Comparison of ENCODE assay signal across 13 cellular contexts in the genomic region with DNA sequence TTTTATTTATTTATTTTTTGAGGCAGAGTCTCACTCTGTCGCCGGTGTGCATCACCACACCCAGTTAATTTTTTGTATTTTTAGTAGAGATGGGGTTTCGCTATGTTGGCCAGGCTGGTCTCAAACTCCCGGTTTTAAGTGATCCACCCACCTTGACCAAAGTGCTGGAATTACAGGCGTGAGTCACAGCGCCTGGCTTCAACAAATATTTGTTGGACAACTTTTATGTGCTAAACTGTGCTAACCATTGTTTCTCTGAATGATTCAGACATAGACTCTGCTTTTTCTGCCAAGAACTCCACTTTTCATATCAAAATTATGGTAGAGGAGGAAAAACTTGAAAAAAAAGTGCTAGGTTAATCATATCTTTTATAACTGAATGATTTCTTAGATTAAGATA. TPM values are rescaled to one million over a fixed set of nuclear protein-coding genes. Genes with fewer than 3 reads are reported as not detected.
DNase-seq lines count a peak whose midpoint lies in the region; ATAC-seq, FAIRE-seq and TF ChIP-seq lines count a peak whose summit lies in the region.
"Had no signal": no experiment of that assay in that cellular context is flagged by ENCODE, and none has a peak within 500 bp of the region (broad histone marks: within the 10 kb centered on the region; RNA-seq: fewer than 3 reads in every experiment).

No MANE protein-coding gene starts in this region.

- POLR2A ChIA-PET in activated CD4-positive, alpha-beta T cell treated with anti-CD3 and anti-CD28 coated beads for 36 hours (lab: Charles Lee), result no interaction called here

- H3K9me3 ChIP-seq in RWPE2 (ENCODE audit: severe bottlenecking), result no peaks in the 10 kb centered on the region
- H3K9me3 ChIP-seq: Peyer's patch, suprapubic skin had no signal

- TF ChIP-seq CTCF in RWPE2 (IDR thresholded peaks at IDR 0.05; ENCODE audit: poor library complexity, severe bottlenecking), result no peak
- no peak for TF ChIP-seq CTCF in fibroblast of villous mesenchyme (IDR thresholded peaks at IDR 0.05; ENCODE audit: insufficient read depth, low read depth, low read length)

- no peak for TF ChIP-seq POLR2A in H54 (IDR thresholded peaks at IDR 0.05; ENCODE audit: low read depth, low read length)

- FAIRE-seq in H54 (lab: Jason Lieb, UNC), result peak; percentile 52
- FAIRE-seq: K562 had no signal

- DNase-seq in H54 (ENCODE audit: insufficient read length, low spot score) (no peak), RWPE2 (ENCODE audit: low spot score) (no peak), fibroblast of villous mesenchyme (ENCODE audit: low read depth) (peak; percentile 49), skeletal muscle cell (ENCODE audit: low read depth) (peak; percentile 47), H7 (no peak), NOMO-1 (lab: John Stamatoyannopoulos, UW; ENCODE audit: unreplicated experiment in 2 of 2) (no peak)
- no peak for DNase-seq in activated CD4-positive, alpha-beta T cell treated with anti-CD3 and anti-CD28 coated beads for 36 hours
- DNase-seq: H9 had no signal

- peaks cover 38% of the 10 kb centered on the region for H3K4me1 Mint-ChIP-seq in activated CD4-positive, alpha-beta T cell treated with anti-CD3 and anti-CD28 coated beads for 36 hours

- intact Hi-C loops in activated CD4-positive, alpha-beta T cell treated with anti-CD3 and anti-CD28 coated beads for 36 hours (cut with DNase I, micrococcal nuclease), result loop anchor here in 1 of 2 experiments (2.0 kb wide), 1 partner anchor 119 kb away; no protein-coding TSS in a partner anchor

- no peaks in the 10 kb centered on the region for H3K36me3 Mint-ChIP-seq in activated CD4-positive, alpha-beta T cell treated with anti-CD3 and anti-CD28 coated beads for 36 hours (ENCODE audit: low read depth)
- H3K36me3 Mint-ChIP-seq: activated naive CD4-positive, alpha-beta T cell treated with anti-CD3 and anti-CD28 coated beads, Interleukin-2, amount 50 U/mL, for 72 hours had no signal

- ATAC-seq in RWPE2 (ENCODE audit: low read depth), result peak; percentile 98
- ATAC-seq in HG02571 (IDR thresholded peaks at IDR 0.05; ENCODE audit: unreplicated experiment), result no peak
- ATAC-seq in activated CD4-positive, alpha-beta T cell treated with anti-CD3 and anti-CD28 coated beads for 36 hours, result no peak

- no peak overlapping the region for H3K4me3 Mint-ChIP-seq in activated CD4-positive, alpha-beta T cell treated with anti-CD3 and anti-CD28 coated beads for 36 hours
- H3K4me3 Mint-ChIP-seq: H9 had no signal

- H3K9me3 Mint-ChIP-seq in activated CD4-positive, alpha-beta T cell treated with anti-CD3 and anti-CD28 coated beads for 36 hours (ENCODE audit: low read depth), result no peaks in the 10 kb centered on the region
- H3K9me3 Mint-ChIP-seq: activated naive CD4-positive, alpha-beta T cell treated with anti-CD3 and anti-CD28 coated beads, Interleukin-2, amount 50 U/mL, for 72 hours; H9 had no signal

- peaks cover 4% of the 10 kb centered on the region for H3K27me3 Mint-ChIP-seq in activated CD4-positive, alpha-beta T cell treated with anti-CD3 and anti-CD28 coated beads for 36 hours

- CTCF ChIA-PET in activated CD4-positive, alpha-beta T cell treated with anti-CD3 and anti-CD28 coated beads for 36 hours (lab: Charles Lee), result interaction anchor here (0.7 to 3.6 kb wide), 8 partner anchors 28 to 172 kb away, joined by 3 to 20 read pairs (median 3); no protein-coding TSS in a partner anchor

- H3K27ac ChIP-seq in RWPE2 (ENCODE audit: poor library complexity, severe bottlenecking), result peak overlapping the region; percentile 40
- H3K27ac ChIP-seq: Peyer's patch, suprapubic skin had no signal

- H3K27me3 ChIP-seq in RWPE2 (ENCODE audit: insufficient read depth, poor library complexity, severe bottlenecking), result no peaks in the 10 kb centered on the region
- no peaks in the 10 kb centered on the region for H3K27me3 ChIP-seq in H7 (ENCODE audit: control insufficient read depth, insufficient read depth, low read length)
- H3K27me3 ChIP-seq: Peyer's patch, suprapubic skin had no signal

- H3K4me1 ChIP-seq in RWPE2 (ENCODE audit: insufficient read depth, poor library complexity, severe bottlenecking), result peaks cover 15% of the 10 kb centered on the region

- H3K36me3 ChIP-seq in RWPE2 (ENCODE audit: low read depth), result no peaks in the 10 kb centered on the region
- H3K36me3 ChIP-seq in H7 (replicated peaks; ENCODE audit: control insufficient read depth, insufficient read depth, low read length), result no peaks in the 10 kb centered on the region
- H3K36me3 ChIP-seq: Peyer's patch, suprapubic skin had no signal

- H3K4me3 ChIP-seq in RWPE2 (ENCODE audit: severe bottlenecking), result no peak overlapping the region
- H3K4me3 ChIP-seq in fibroblast of villous mesenchyme (ENCODE audit: low read depth, low read length), result no peak overlapping the region
- no peak overlapping the region for H3K4me3 ChIP-seq in skeletal muscle cell (ENCODE audit: low read depth, low read length)
- no peak overlapping the region for H3K4me3 ChIP-seq in H7 (ENCODE audit: insufficient read depth, low read depth, low read length)
- H3K4me3 ChIP-seq: K562, Peyer's patch, suprapubic skin had no signal

- no peak overlapping the region for H3K27ac Mint-ChIP-seq in activated CD4-positive, alpha-beta T cell treated with anti-CD3 and anti-CD28 coated beads for 36 hours
- H3K27ac Mint-ChIP-seq: activated naive CD4-positive, alpha-beta T cell treated with anti-CD3 and anti-CD28 coated beads, Interleukin-2, amount 50 U/mL, for 72 hours; H9 had no signal

RNA-seq across cellular contexts. Expression of a gene that starts 36.3 kb away (rescaled TPM):
- total RNA-seq in fibroblast of villous mesenchyme, result 0.43 and 2.6 TPM in 2 replicates
- not detected in 2 replicates for total RNA-seq in H7 (2014; rRNA removed; shearing (Covaris generic))
- total RNA-seq in activated CD4-positive, alpha-beta T cell treated with anti-CD3 and anti-CD28 coated beads for 36 hours, result not detected
- total RNA-seq: activated naive CD4-positive, alpha-beta T cell treated with anti-CD3 and anti-CD28 coated beads, Interleukin-2, amount 50 U/mL, for 72 hours; H9 had no signal

RNA-seq across cellular contexts. Expression of a gene that starts 41.7 kb away (rescaled TPM):
- 61.2 and 89.8 TPM in 2 replicates for total RNA-seq in fibroblast of villous mesenchyme
- total RNA-seq in H7 (2014; rRNA removed; shearing (Covaris generic)), result 73.7 and 113 TPM in 2 replicates
- total RNA-seq in activated CD4-positive, alpha-beta T cell treated with anti-CD3 and anti-CD28 coated beads for 36 hours, result 100 to 1,000 TPM; 179 to 392 TPM

Comparison
In these comparisons a context has a peak if more than half of its experiments do, and no peak if none do; other contexts are left out.
1. DNase-seq: peak in fibroblast of villous mesenchyme (single experiment) and skeletal muscle cell (single experiment); none in H54 (single experiment), RWPE2 (single experiment), H7 (single experiment), activated CD4-positive, alpha-beta T cell treated with anti-CD3 and anti-CD28 coated beads for 36 hours (single experiment) and NOMO-1 (0 of 2).